22 cellular contexts compared by ENCODE assay signal in genomic region chr15:25244731-25245585, GRCh38.
DNase-seq lines count a peak whose midpoint lies in the region; ATAC-seq and TF ChIP-seq lines count a peak whose summit lies in the region.
"Had no signal": no experiment of that assay in that cellular context is flagged by ENCODE, and none has a peak within 500 bp of the region (broad histone marks: within the 10 kb centered on the region; RNA-seq: fewer than 3 reads in every experiment).

No MANE protein-coding gene starts in this region.

- no peaks in the 10 kb centered on the region for H3K36me3 ChIP-seq in A673 (ENCODE audit: insufficient read depth, low read length, poor library complexity, severe bottlenecking)
- H3K36me3 ChIP-seq: Peyer's patch, thyroid gland had no signal

- POLR2A ChIA-PET in activated naive CD8-positive, alpha-beta T cell treated with anti-CD3 and anti-CD28 coated beads, Interleukin-2, amount 10 ng/mL, durations not matched to agents 7 days and 5 days (lab: Charles Lee) = no interaction called here
- POLR2A ChIA-PET in A673 (lab: Charles Lee; ENCODE audit: low non-redundant PET) = no interaction called here

- no peaks in the 10 kb centered on the region for H3K4me1 ChIP-seq in A673 (ENCODE audit: insufficient read depth, low read length, poor library complexity, severe bottlenecking)
- H3K4me1 ChIP-seq: gastroesophageal sphincter, Peyer's patch, thyroid gland had no signal

- H3K36me3 Mint-ChIP-seq in activated naive CD8-positive, alpha-beta T cell treated with anti-CD3 and anti-CD28 coated beads, Interleukin-2, amount 10 ng/mL, durations not matched to agents 7 days and 5 days = no peaks in the 10 kb centered on the region
- no peaks in the 10 kb centered on the region for H3K36me3 Mint-ChIP-seq in activated naive CD8-positive, alpha-beta T cell treated with anti-CD3 and anti-CD28 coated beads, Interleukin-2, amount 50 U/mL, for 24 hours (ENCODE audit: low read depth)
- H3K36me3 Mint-ChIP-seq in glutamatergic neuron (ENCODE audit: unreplicated experiment) = peaks cover 4% of the 10 kb centered on the region
- H3K36me3 Mint-ChIP-seq in type B pancreatic cell = no peaks in the 10 kb centered on the region
- H3K36me3 Mint-ChIP-seq: activated naive CD8-positive, alpha-beta T cell; CD4-positive, alpha-beta memory T cell; stimulated activated effector memory CD8-positive, alpha-beta T cell treated with anti-CD3 and anti-CD28 coated beads, Interleukin-12 subunit alpha, Interleukin-12 subunit beta, amount 100 ng/mL, for 72 hours had no signal

- intact Hi-C loops in A673 (cut with micrococcal nuclease; ENCODE audit: unreplicated experiment) = no loop called here

- TF ChIP-seq CTCF in glutamatergic neuron (IDR thresholded peaks at IDR 0.05; ENCODE audit: partially characterized antibody, unreplicated experiment) = no peak
- TF ChIP-seq CTCF in omental fat pad (IDR thresholded peaks at IDR 0.05) = no peak
- TF ChIP-seq CTCF in type B pancreatic cell (conservative IDR thresholded peaks at IDR 0.05) = no peak
- TF ChIP-seq CTCF in A673 (conservative IDR thresholded peaks at IDR 0.05; ENCODE audit: low read depth, low read length) = no peak

- no peaks in the 10 kb centered on the region for H3K4me1 Mint-ChIP-seq in activated naive CD8-positive, alpha-beta T cell treated with anti-CD3 and anti-CD28 coated beads, Interleukin-2, amount 10 ng/mL, durations not matched to agents 7 days and 5 days
- H3K4me1 Mint-ChIP-seq in activated naive CD8-positive, alpha-beta T cell treated with anti-CD3 and anti-CD28 coated beads, Interleukin-2, amount 50 U/mL, for 24 hours = no peaks in the 10 kb centered on the region
- H3K4me1 Mint-ChIP-seq in glutamatergic neuron (ENCODE audit: low read depth, unreplicated experiment) (no peaks in the 10 kb centered on the region), type B pancreatic cell (ENCODE audit: unreplicated experiment) (no peaks in the 10 kb centered on the region)
- H3K4me1 Mint-ChIP-seq: activated CD4-positive, alpha-beta T cell treated with anti-CD3 and anti-CD28 coated beads, Interleukin-2, amount 10 ng/mL, durations not matched to agents 24 days and 14 days; CD4-positive, alpha-beta memory T cell; stimulated activated effector memory CD8-positive, alpha-beta T cell treated with anti-CD3 and anti-CD28 coated beads, Interleukin-12 subunit alpha, Interleukin-12 subunit beta, amount 100 ng/mL, for 72 hours had no signal

- ATAC-seq in activated naive CD8-positive, alpha-beta T cell treated with anti-CD3 and anti-CD28 coated beads, Interleukin-2, amount 10 ng/mL, durations not matched to agents 7 days and 5 days (ENCODE audit: low read depth) = no peak
- no peak for ATAC-seq in activated naive CD8-positive, alpha-beta T cell treated with anti-CD3 and anti-CD28 coated beads, Interleukin-2, amount 50 U/mL, for 24 hours
- no peak for ATAC-seq in omental fat pad (ENCODE audit: low FRiP score)
- ATAC-seq: esophagus mucosa; gastroesophageal sphincter; SK-N-SH treated with all-trans-retinoic acid at 6 μM for 48 hours; stimulated activated effector memory CD8-positive, alpha-beta T cell treated with anti-CD3 and anti-CD28 coated beads, Interleukin-12 subunit alpha, Interleukin-12 subunit beta, amount 100 ng/mL, for 72 hours had no signal

- no peaks in the 10 kb centered on the region for H3K27me3 Mint-ChIP-seq in activated naive CD8-positive, alpha-beta T cell treated with anti-CD3 and anti-CD28 coated beads, Interleukin-2, amount 10 ng/mL, durations not matched to agents 7 days and 5 days
- no peaks in the 10 kb centered on the region for H3K27me3 Mint-ChIP-seq in activated naive CD8-positive, alpha-beta T cell treated with anti-CD3 and anti-CD28 coated beads, Interleukin-2, amount 50 U/mL, for 24 hours
- H3K27me3 Mint-ChIP-seq in glutamatergic neuron (ENCODE audit: unreplicated experiment) = peaks cover 2% of the 10 kb centered on the region
- no peaks in the 10 kb centered on the region for H3K27me3 Mint-ChIP-seq in type B pancreatic cell
- H3K27me3 Mint-ChIP-seq: activated CD4-positive, alpha-beta T cell treated with anti-CD3 and anti-CD28 coated beads, Interleukin-2, amount 10 ng/mL, durations not matched to agents 24 days and 14 days; activated naive CD8-positive, alpha-beta T cell; activated T-cell treated with anti-CD3 and anti-CD28 coated beads, Interleukin-2, amount 50 U/mL, for 24 hours; CD4-positive, alpha-beta memory T cell had no signal

- no peak overlapping the region for H3K4me3 Mint-ChIP-seq in activated naive CD8-positive, alpha-beta T cell treated with anti-CD3 and anti-CD28 coated beads, Interleukin-2, amount 10 ng/mL, durations not matched to agents 7 days and 5 days
- no peak overlapping the region for H3K4me3 Mint-ChIP-seq in activated naive CD8-positive, alpha-beta T cell treated with anti-CD3 and anti-CD28 coated beads, Interleukin-2, amount 50 U/mL, for 24 hours
- H3K4me3 Mint-ChIP-seq in glutamatergic neuron (ENCODE audit: unreplicated experiment) = no peak overlapping the region
- no peak overlapping the region for H3K4me3 Mint-ChIP-seq in type B pancreatic cell
- H3K4me3 Mint-ChIP-seq: activated CD4-positive, alpha-beta T cell treated with anti-CD3 and anti-CD28 coated beads, Interleukin-2, amount 10 ng/mL, durations not matched to agents 24 days and 14 days; activated naive CD8-positive, alpha-beta T cell; activated T-cell treated with anti-CD3 and anti-CD28 coated beads, Interleukin-2, amount 50 U/mL, for 24 hours; CD4-positive, alpha-beta memory T cell; stimulated activated effector memory CD8-positive, alpha-beta T cell treated with anti-CD3 and anti-CD28 coated beads, Interleukin-12 subunit alpha, Interleukin-12 subunit beta, amount 100 ng/mL, for 72 hours had no signal

- no peaks in the 10 kb centered on the region for H3K27me3 ChIP-seq in A673 (replicated peaks; ENCODE audit: insufficient read depth, low read depth, low read length, poor library complexity)
- H3K27me3 ChIP-seq: gastroesophageal sphincter, Peyer's patch, thyroid gland had no signal

- H3K9me3 Mint-ChIP-seq in activated naive CD8-positive, alpha-beta T cell treated with anti-CD3 and anti-CD28 coated beads, Interleukin-2, amount 10 ng/mL, durations not matched to agents 7 days and 5 days = peaks cover 5% of the 10 kb centered on the region
- peaks cover 5% of the 10 kb centered on the region for H3K9me3 Mint-ChIP-seq in activated naive CD8-positive, alpha-beta T cell treated with anti-CD3 and anti-CD28 coated beads, Interleukin-2, amount 50 U/mL, for 24 hours
- peaks cover 2% of the 10 kb centered on the region for H3K9me3 Mint-ChIP-seq in glutamatergic neuron (ENCODE audit: unreplicated experiment)
- H3K9me3 Mint-ChIP-seq in type B pancreatic cell = no peaks in the 10 kb centered on the region

- peaks cover 42% of the 10 kb centered on the region for H3K9me3 ChIP-seq in A673 (ENCODE audit: low read depth, low read length, poor library complexity, severe bottlenecking)
- H3K9me3 ChIP-seq: thyroid gland had no signal

- H3K27ac ChIP-seq in A673 (ENCODE audit: low read depth, low read length, poor library complexity, severe bottlenecking) = no peak overlapping the region
- H3K27ac ChIP-seq: gastroesophageal sphincter, Peyer's patch, thyroid gland had no signal

- CTCF ChIA-PET in A673 (lab: Charles Lee) = no interaction called here

- no peak overlapping the region for H3K4me3 ChIP-seq in A673 (ENCODE audit: low read depth, low read length, poor library complexity, severe bottlenecking)
- H3K4me3 ChIP-seq: gastroesophageal sphincter, lung, Peyer's patch, thyroid gland had no signal

- no TSS peak for BruUV-seq in A673 (replicated peaks; lab: Mats Ljungman, UMichigan)

- no peak overlapping the region for H3K27ac Mint-ChIP-seq in activated naive CD8-positive, alpha-beta T cell treated with anti-CD3 and anti-CD28 coated beads, Interleukin-2, amount 10 ng/mL, durations not matched to agents 7 days and 5 days
- H3K27ac Mint-ChIP-seq in activated naive CD8-positive, alpha-beta T cell treated with anti-CD3 and anti-CD28 coated beads, Interleukin-2, amount 50 U/mL, for 24 hours = no peak overlapping the region
- H3K27ac Mint-ChIP-seq in glutamatergic neuron (ENCODE audit: unreplicated experiment) (no peak overlapping the region), type B pancreatic cell (no peak overlapping the region)
- H3K27ac Mint-ChIP-seq: activated CD4-positive, alpha-beta T cell treated with anti-CD3 and anti-CD28 coated beads, Interleukin-2, amount 10 ng/mL, durations not matched to agents 24 days and 14 days; activated naive CD8-positive, alpha-beta T cell; activated T-cell treated with anti-CD3 and anti-CD28 coated beads, Interleukin-2, amount 50 U/mL, for 24 hours; CD4-positive, alpha-beta memory T cell; stimulated activated effector memory CD8-positive, alpha-beta T cell treated with anti-CD3 and anti-CD28 coated beads, Interleukin-12 subunit alpha, Interleukin-12 subunit beta, amount 100 ng/mL, for 72 hours had no signal

- peak; percentile 15 for DNase-seq in activated naive CD8-positive, alpha-beta T cell treated with anti-CD3 and anti-CD28 coated beads, Interleukin-2, amount 10 ng/mL, durations not matched to agents 7 days and 5 days
- no peak for DNase-seq in activated naive CD8-positive, alpha-beta T cell treated with anti-CD3 and anti-CD28 coated beads, Interleukin-2, amount 50 U/mL, for 24 hours
- peak; percentile 3 for DNase-seq in glutamatergic neuron
- peak; percentile 16 for DNase-seq in omental fat pad (ENCODE audit: low spot score)
- peak; percentile 51 for DNase-seq in type B pancreatic cell (ENCODE audit: extremely low spot score, unreplicated experiment)
- DNase-seq in A673 (ENCODE audit: low spot score) = no peak
- no peak for DNase-seq in EL
- DNase-seq in NCI-H1417 treated with DMSO at 0.1 percent for 48 hours (lab: John Stamatoyannopoulos, UW) = no peak
- DNase-seq: activated CD4-positive, alpha-beta T cell treated with anti-CD3 and anti-CD28 coated beads, Interleukin-2, amount 10 ng/mL, durations not matched to agents 24 days and 14 days; activated T-cell treated with anti-CD3 and anti-CD28 coated beads, Interleukin-2, amount 50 U/mL, for 24 hours; CD4-positive, alpha-beta memory T cell; DMS53; Kasumi-1; T1000 had no signal

Comparison
In these comparisons a context has a peak if more than half of its experiments do, and no peak if none do; other contexts are left out.
1. DNase-seq: peak in activated naive CD8-positive, alpha-beta T cell treated with anti-CD3 and anti-CD28 coated beads, Interleukin-2, amount 10 ng/mL, durations not matched to agents 7 days and 5 days (single experiment), glutamatergic neuron (single experiment), omental fat pad (single experiment) and type B pancreatic cell (single experiment); none in activated naive CD8-positive, alpha-beta T cell treated with anti-CD3 and anti-CD28 coated beads, Interleukin-2, amount 50 U/mL, for 24 hours (single experiment), A673 (single experiment), EL (single experiment) and NCI-H1417 treated with DMSO at 0.1 percent for 48 hours (single experiment).